In genomic region chr7:45601816-45602540, GRCh38 we compare ENCODE assay signal across 32 cellular contexts. TPM values are rescaled to one million over a fixed set of nuclear protein-coding genes. Genes with fewer than 3 reads are reported as not detected.
DNase-seq lines count a peak whose midpoint lies in the region; ATAC-seq, FAIRE-seq and TF ChIP-seq lines count a peak whose summit lies in the region.
"Had no signal": no experiment of that assay in that cellular context is flagged by ENCODE, and none has a peak within 500 bp of the region (broad histone marks: within the 10 kb centered on the region; RNA-seq: fewer than 3 reads in every experiment).

No MANE protein-coding gene starts in this region.

- no peak overlapping the region for H3K27ac Mint-ChIP-seq in activated CD4-positive, alpha-beta memory T cell treated with anti-CD3 and anti-CD28 coated beads for 36 hours
- no peak overlapping the region for H3K27ac Mint-ChIP-seq in natural killer cell
- no peak overlapping the region for H3K27ac Mint-ChIP-seq in type B pancreatic cell
- H3K27ac Mint-ChIP-seq: activated B cell treated with CpG ODN at 0.5 μM for 24 hours; activated naive CD8-positive, alpha-beta T cell; CD4-positive, alpha-beta T cell; GM23338; immature natural killer cell; memory B cell; neural progenitor cell; stimulated activated effector memory CD8-positive, alpha-beta T cell treated with anti-CD3 and anti-CD28 coated beads, Interleukin-12 subunit alpha, Interleukin-12 subunit beta, amount 100 ng/mL, for 72 hours had no signal

- no peak for TF ChIP-seq POLR2A in breast epithelium (IDR thresholded peaks at IDR 0.05)

- CTCF ChIA-PET in mammary epithelial cell (lab: Charles Lee; ENCODE audit: low non-redundant PET) = no interaction called here
- CTCF ChIA-PET in activated CD4-positive, alpha-beta memory T cell treated with anti-CD3 and anti-CD28 coated beads for 36 hours (lab: Charles Lee) = no interaction called here

- H3K36me3 ChIP-seq in breast epithelium (no peaks in the 10 kb centered on the region), mammary epithelial cell (ENCODE audit: insufficient read depth, low read length) (no peaks in the 10 kb centered on the region)
- H3K36me3 ChIP-seq: neural progenitor cell, sigmoid colon, suprapubic skin, uterus had no signal

- H3K27me3 ChIP-seq in breast epithelium = no peaks in the 10 kb centered on the region
- no peaks in the 10 kb centered on the region for H3K27me3 ChIP-seq in mammary epithelial cell (ENCODE audit: insufficient read depth, low read length)
- H3K27me3 ChIP-seq: neural progenitor cell, sigmoid colon, suprapubic skin, uterus had no signal

- H3K9ac ChIP-seq in mammary epithelial cell (ENCODE audit: insufficient read depth, low read length) = no peak overlapping the region
- H3K9ac ChIP-seq: neural progenitor cell, SK-N-SH had no signal

- H3K79me2 ChIP-seq in mammary epithelial cell (ENCODE audit: insufficient read depth, low read length) = no peaks in the 10 kb centered on the region

- H3K4me3 ChIP-seq in breast epithelium (no peak overlapping the region), mammary epithelial cell (replicated peaks in 1 of 3; ENCODE audit: insufficient read depth in 1 of 3, low read depth in 2 of 3, low read length in 3 of 3) (no peak overlapping the region)
- H3K4me3 ChIP-seq: A549, GM23338, neural progenitor cell, sigmoid colon, suprapubic skin, uterus had no signal

- H3K9me3 ChIP-seq in breast epithelium (no peaks in the 10 kb centered on the region), mammary epithelial cell (replicated peaks; ENCODE audit: insufficient read depth, low read length) (no peaks in the 10 kb centered on the region)
- H3K9me3 ChIP-seq: A549, sigmoid colon, SK-N-SH, suprapubic skin, uterus had no signal

- ATAC-seq in natural killer cell (peak in 1 of 3 donors; percentile 29), HG03571 (IDR thresholded peaks at IDR 0.05; ENCODE audit: unreplicated experiment) (no peak)
- ATAC-seq: A549, GM23338, left colon, PC-3, Right ventricle myocardium inferior had no signal

- TF ChIP-seq CTCF in breast epithelium (IDR thresholded peaks at IDR 0.05) = no peak
- TF ChIP-seq CTCF in mammary epithelial cell (conservative IDR thresholded peaks at IDR 0.05 in 1 of 2, IDR thresholded peaks at IDR 0.05 in 1 of 2; ENCODE audit: extremely low read depth in 1 of 2, insufficient read depth in 1 of 2, low read depth in 1 of 2, low read length in 2 of 2) = no peak
- no peak for TF ChIP-seq CTCF in natural killer cell (IDR thresholded peaks at IDR 0.05)
- TF ChIP-seq CTCF in type B pancreatic cell (conservative IDR thresholded peaks at IDR 0.05) = no peak

- peak; percentile 10 to 11 for DNase-seq in breast epithelium (ENCODE audit: low spot score in 2 of 2)
- DNase-seq in mammary epithelial cell = no peak
- peak; percentile 2 for DNase-seq in activated CD4-positive, alpha-beta memory T cell treated with anti-CD3 and anti-CD28 coated beads for 36 hours
- peak; percentile 3 for DNase-seq in natural killer cell
- DNase-seq in type B pancreatic cell (ENCODE audit: extremely low spot score, unreplicated experiment) = peak; percentile 36
- DNase-seq in RCC 7860 (ENCODE audit: low spot score) = no peak
- DNase-seq in NCI-H1930 (lab: John Stamatoyannopoulos, UW) = no peak
- DNase-seq: activated B cell treated with CpG ODN at 0.5 μM for 24 hours; activated CD4-positive, alpha-beta T cell treated with anti-CD3 and anti-CD28 coated beads, Interleukin-2, amount 50 U/mL, for 1 hour; CD4-positive, alpha-beta T cell; effector memory CD4-positive, alpha-beta T cell; immature natural killer cell; left colon; NCI-H1417 treated with DMSO at 0.1 percent for 48 hours; NCI-H2081; NCI-H2227 treated with DMSO at 0.1 percent for 48 hours; NCI-H526 treated with DMSO at 0.1 percent for 48 hours; PC-3; sigmoid colon; SK-N-SH; stimulated activated CD4-positive, alpha-beta T cell treated with anti-CD3 and anti-CD28 coated beads, Interleukin-15, amount 100 ng/mL, for 24 hours; uterus had no signal

- no peak overlapping the region for H3K4me3 Mint-ChIP-seq in activated CD4-positive, alpha-beta memory T cell treated with anti-CD3 and anti-CD28 coated beads for 36 hours
- no peak overlapping the region for H3K4me3 Mint-ChIP-seq in natural killer cell
- no peak overlapping the region for H3K4me3 Mint-ChIP-seq in type B pancreatic cell
- H3K4me3 Mint-ChIP-seq: activated B cell treated with CpG ODN at 0.5 μM for 24 hours; activated naive CD8-positive, alpha-beta T cell; CD4-positive, alpha-beta T cell; GM23338; immature natural killer cell; memory B cell; neural progenitor cell; stimulated activated effector memory CD8-positive, alpha-beta T cell treated with anti-CD3 and anti-CD28 coated beads, Interleukin-12 subunit alpha, Interleukin-12 subunit beta, amount 100 ng/mL, for 72 hours had no signal

- H3K4me1 Mint-ChIP-seq in activated CD4-positive, alpha-beta memory T cell treated with anti-CD3 and anti-CD28 coated beads for 36 hours (ENCODE audit: low read depth) = no peaks in the 10 kb centered on the region
- H3K4me1 Mint-ChIP-seq in natural killer cell (no peaks in the 10 kb centered on the region), type B pancreatic cell (ENCODE audit: unreplicated experiment) (no peaks in the 10 kb centered on the region)
- H3K4me1 Mint-ChIP-seq: activated B cell treated with CpG ODN at 0.5 μM for 24 hours; immature natural killer cell; memory B cell; stimulated activated effector memory CD8-positive, alpha-beta T cell treated with anti-CD3 and anti-CD28 coated beads, Interleukin-12 subunit alpha, Interleukin-12 subunit beta, amount 100 ng/mL, for 72 hours had no signal

- H3K27me3 Mint-ChIP-seq in activated CD4-positive, alpha-beta memory T cell treated with anti-CD3 and anti-CD28 coated beads for 36 hours = no peaks in the 10 kb centered on the region
- H3K27me3 Mint-ChIP-seq in natural killer cell (ENCODE audit: low read depth in 2 of 2) (peaks cover 0 to 3% of the 10 kb centered on the region in 2 donors), type B pancreatic cell (no peaks in the 10 kb centered on the region)
- H3K27me3 Mint-ChIP-seq: activated naive CD8-positive, alpha-beta T cell; memory B cell had no signal

- H3K27ac ChIP-seq in breast epithelium (no peak overlapping the region), mammary epithelial cell (ENCODE audit: insufficient read depth, low read depth, low read length) (no peak overlapping the region)
- H3K27ac ChIP-seq: A549, neural progenitor cell, sigmoid colon, suprapubic skin, uterus had no signal

- POLR2A ChIA-PET in activated CD4-positive, alpha-beta memory T cell treated with anti-CD3 and anti-CD28 coated beads for 36 hours (lab: Charles Lee) = no interaction called here

- dilution Hi-C loops in mammary epithelial cell (cut with HindIII; ENCODE audit: low sequenced_read_pairs) = no loop called here

- H3K4me2 ChIP-seq in mammary epithelial cell (ENCODE audit: insufficient read depth, low read depth, low read length) = no peak overlapping the region
- H3K4me2 ChIP-seq: A549, GM23338, neural progenitor cell, SK-N-SH had no signal

- no peak overlapping the region for H2AFZ ChIP-seq in mammary epithelial cell (ENCODE audit: low read depth, low read length)
- H2AFZ ChIP-seq: GM23338, neural progenitor cell had no signal

- no TSS peak for BruUV-seq in mammary epithelial cell (replicated peaks; lab: Mats Ljungman, UMichigan)

- in situ Hi-C loops in mammary epithelial cell (cut with MboI; ENCODE audit: low sequenced_read_pairs in 2 of 2) = no loop called here

- FAIRE-seq in RCC 7860 (lab: Jason Lieb, UNC) = no peak
- FAIRE-seq: A549, D721Med had no signal

- H3K36me3 Mint-ChIP-seq in activated CD4-positive, alpha-beta memory T cell treated with anti-CD3 and anti-CD28 coated beads for 36 hours = no peaks in the 10 kb centered on the region
- H3K36me3 Mint-ChIP-seq in natural killer cell = no peaks in the 10 kb centered on the region
- H3K36me3 Mint-ChIP-seq in type B pancreatic cell = no peaks in the 10 kb centered on the region
- H3K36me3 Mint-ChIP-seq: activated naive CD8-positive, alpha-beta T cell; immature natural killer cell; memory B cell; stimulated activated effector memory CD8-positive, alpha-beta T cell treated with anti-CD3 and anti-CD28 coated beads, Interleukin-12 subunit alpha, Interleukin-12 subunit beta, amount 100 ng/mL, for 72 hours had no signal

- WGBS in mammary epithelial cell (ENCODE audit: low coverage, missing lambda C conversion rate) = 74% methylated on average over 4 of the region's 6 CpGs

- H4K20me1 ChIP-seq in mammary epithelial cell (ENCODE audit: insufficient read depth, low read length) = no peaks in the 10 kb centered on the region

- intact Hi-C loops in breast epithelium (cut with DNase I; ENCODE audit: low total_unique reads) = no loop called here
- intact Hi-C loops in mammary epithelial cell (cut with micrococcal nuclease) = no loop called here
- intact Hi-C loops in activated CD4-positive, alpha-beta memory T cell treated with anti-CD3 and anti-CD28 coated beads for 36 hours (cut with micrococcal nuclease) = no loop called here
- intact Hi-C loops in natural killer cell (cut with micrococcal nuclease) = no loop called here

- H3K4me1 ChIP-seq in breast epithelium (no peaks in the 10 kb centered on the region), mammary epithelial cell (ENCODE audit: insufficient read depth, low read length) (no peaks in the 10 kb centered on the region)
- H3K4me1 ChIP-seq: A549, sigmoid colon, suprapubic skin, uterus had no signal

- H3K9me3 Mint-ChIP-seq in activated CD4-positive, alpha-beta memory T cell treated with anti-CD3 and anti-CD28 coated beads for 36 hours = no peaks in the 10 kb centered on the region
- no peaks in the 10 kb centered on the region for H3K9me3 Mint-ChIP-seq in natural killer cell
- H3K9me3 Mint-ChIP-seq in type B pancreatic cell = no peaks in the 10 kb centered on the region
- H3K9me3 Mint-ChIP-seq: activated B cell treated with CpG ODN at 0.5 μM for 24 hours; CD4-positive, alpha-beta T cell; GM23338; immature natural killer cell; stimulated activated effector memory CD8-positive, alpha-beta T cell treated with anti-CD3 and anti-CD28 coated beads, Interleukin-12 subunit alpha, Interleukin-12 subunit beta, amount 100 ng/mL, for 72 hours had no signal

RNA-seq across cellular contexts. Expression of gene ADCY1, which starts 27.8 kb away (rescaled TPM):
- total RNA-seq in breast epithelium (10 to 100 TPM in 1 of 3 donors, 1 to 10 TPM in 2; 1.6 to 14.4 (median 2.5) TPM), mammary epithelial cell (1 to 10 TPM; 3.5 to 8.0 TPM), natural killer cell (under 1 TPM in 2 of 3 donors, not detected in 1; 0.02 to 0.15 TPM), type B pancreatic cell (ENCODE audit: low replicate concordance) (19.0 and 25.1 TPM in 2 replicates)
- polyA plus RNA-seq in mammary epithelial cell = 4.2 TPM
- 31.1 TPM for polyA minus RNA-seq in mammary epithelial cell
- under 1 TPM; 0.57 to 0.58 TPM for total RNA-seq in activated CD4-positive, alpha-beta memory T cell treated with anti-CD3 and anti-CD28 coated beads for 36 hours
- total RNA-seq: activated B cell treated with CpG ODN at 0.5 μM for 24 hours had no signal
- polyA plus RNA-seq: immature natural killer cell had no signal

Comparison
In these comparisons a context has a peak if more than half of its experiments do, and no peak if none do; other contexts are left out.
1. DNase-seq: peak in breast epithelium (2 of 2), activated CD4-positive, alpha-beta memory T cell treated with anti-CD3 and anti-CD28 coated beads for 36 hours (single experiment), natural killer cell (single experiment) and type B pancreatic cell (single experiment); none in mammary epithelial cell (single experiment), RCC 7860 (single experiment) and NCI-H1930 (0 of 2).